ENCODE assay signal across 8 cellular contexts in genomic region chr17:40065041-40065770, GRCh38. TPM values are rescaled to one million over a fixed set of nuclear protein-coding genes. Genes with fewer than 3 reads are reported as not detected.
DNase-seq lines count a peak whose midpoint lies in the region; ATAC-seq and TF ChIP-seq lines count a peak whose summit lies in the region.

No MANE protein-coding gene starts in this region.

- 22% methylated on average over 8 of the region's 9 CpGs for WGBS in SK-N-SH (ENCODE audit: low lambda C conversion rate)
- WGBS in prostate gland: 14% methylated on average over 8 of the region's 9 CpGs

- POLR2A ChIA-PET in Caco-2 (lab: Charles Lee) (interaction anchor here (0.6 to 0.7 kb wide), 2 partner anchors 47 to 50 kb away, joined by 3 to 4 read pairs; no protein-coding TSS in a partner anchor), SK-N-SH (lab: Yijun Ruan, JAX) (interaction anchor here (0.8 to 2.4 kb wide), 2 partner anchors 8 to 10 kb away, joined by 3 to 8 read pairs; no protein-coding TSS in a partner anchor)

- H3K4me3 Mint-ChIP-seq in Caco-2 (ENCODE audit: unreplicated experiment): peak overlapping the region; percentile 15

- intact Hi-C loops in Caco-2 (cut with micrococcal nuclease; ENCODE audit: unreplicated experiment): no loop called here
- intact Hi-C loops in prostate gland (cut with DNase I): no loop called here

- H3K27ac ChIP-seq in SK-N-SH (ENCODE audit: low read depth in 2 of 2, low read length in 1 of 2) (peak overlapping the region; percentile 56 to 64; a peak in 3 of 4 replicates), prostate gland (peak overlapping the region; percentile 89 to 93)

- no peaks in the 10 kb centered on the region for H3K9me3 ChIP-seq in Caco-2
- H3K9me3 ChIP-seq in SK-N-SH: no peaks in the 10 kb centered on the region
- no peaks in the 10 kb centered on the region for H3K9me3 ChIP-seq in prostate gland

- peaks cover 9% of the 10 kb centered on the region for H3F3A ChIP-seq in SK-N-SH (replicated peaks; ENCODE audit: insufficient read depth)

- no peak for ATAC-seq in HG03439 (IDR thresholded peaks at IDR 0.05; ENCODE audit: unreplicated experiment)

- H3K27me3 Mint-ChIP-seq in Caco-2 (ENCODE audit: insufficient read depth, unreplicated experiment): no peaks in the 10 kb centered on the region

- H2AFZ ChIP-seq in SK-N-SH (ENCODE audit: low read depth): no peak overlapping the region

- no peak for TF ChIP-seq EP300 in SK-N-SH (IDR thresholded peaks at IDR 0.05; ENCODE audit: borderline replicate concordance in 1 of 2, low read depth in 1 of 2, low read length in 1 of 2)

- H4K20me1 ChIP-seq in SK-N-SH (ENCODE audit: insufficient read depth): no peaks in the 10 kb centered on the region

- H3K79me2 ChIP-seq in SK-N-SH (ENCODE audit: insufficient read depth): peaks cover 47% of the 10 kb centered on the region; the same call in 1 of the 2 replicates

- peaks cover 49% of the 10 kb centered on the region for H3K4me1 Mint-ChIP-seq in Caco-2 (ENCODE audit: low read depth, unreplicated experiment)

- H3K36me3 ChIP-seq in Caco-2 (ENCODE audit: control insufficient read depth, insufficient read depth, low read length) (no peaks in the 10 kb centered on the region), SK-N-SH (replicated peaks in 1 of 2; ENCODE audit: control insufficient read depth in 1 of 2, insufficient read depth in 2 of 2, low read length in 1 of 2) (no peaks in the 10 kb centered on the region), prostate gland (no peaks in the 10 kb centered on the region)

- peaks cover 49% of the 10 kb centered on the region for H3K4me1 ChIP-seq in Caco-2
- H3K4me1 ChIP-seq in SK-N-SH (ENCODE audit: control insufficient read depth in 1 of 2, insufficient read depth in 2 of 2, low read depth in 1 of 2, low read length in 1 of 2): peaks cover 36 to 55% of the 10 kb centered on the region in 2 experiments
- peaks cover 10% of the 10 kb centered on the region for H3K4me1 ChIP-seq in prostate gland (replicated peaks)

- no peak for TF ChIP-seq POLR2A in prostate gland (IDR thresholded peaks at IDR 0.05)

- H3K4me2 ChIP-seq in SK-N-SH: peak overlapping the region; percentile 95

- no peak for TF ChIP-seq RAD21 in SK-N-SH (IDR thresholded peaks at IDR 0.05; ENCODE audit: low read length)

- H3K36me3 Mint-ChIP-seq in Caco-2 (ENCODE audit: insufficient read depth, unreplicated experiment): peaks cover 8% of the 10 kb centered on the region

- no peak overlapping the region for H3K4me3 ChIP-seq in Caco-2 (ENCODE audit: low read depth, low read length)
- H3K4me3 ChIP-seq in SK-N-SH (ENCODE audit: low read depth in 2 of 2, low read length in 1 of 2): peak overlapping the region; percentile 24 to 94; a peak in 3 of 4 replicates
- H3K4me3 ChIP-seq in fibroblast of pulmonary artery (replicated peaks; ENCODE audit: low read depth, low read length): peak overlapping the region; percentile 91
- H3K4me3 ChIP-seq in prostate gland: peak overlapping the region in 1 of 2 donors; percentile 99

- H3K9me3 Mint-ChIP-seq in Caco-2 (ENCODE audit: unreplicated experiment): no peaks in the 10 kb centered on the region

- DNase-seq in Caco-2: no peak
- DNase-seq in SK-N-SH: peak; percentile 40
- peak; percentile 39 for DNase-seq in fibroblast of pulmonary artery (ENCODE audit: low read depth)
- DNase-seq in prostate gland (ENCODE audit: low spot score): no peak
- DNase-seq in occipital lobe (lab: John Stamatoyannopoulos, UW): no peak
- no peak for DNase-seq in NCI-H345 (lab: John Stamatoyannopoulos, UW)
- DNase-seq in NOMO-1 treated with dmso at 0.1 percent for 144 hours (lab: John Stamatoyannopoulos, UW; ENCODE audit: unreplicated experiment): no peak

- peak overlapping the region; percentile 40; the same call in 1 of the 2 replicates for H3K9ac ChIP-seq in SK-N-SH

- BruUV-seq in Caco-2 (replicated peaks; lab: Mats Ljungman, UMichigan): no TSS peak

- H3K27me3 ChIP-seq in Caco-2 (replicated peaks; ENCODE audit: control insufficient read depth, insufficient read depth, low read length) (no peaks in the 10 kb centered on the region), SK-N-SH (ENCODE audit: insufficient read depth) (no peaks in the 10 kb centered on the region), prostate gland (replicated peaks; ENCODE audit: insufficient read depth) (no peaks in the 10 kb centered on the region)

- no peaks in the 10 kb centered on the region for H3K9me2 ChIP-seq in SK-N-SH

- TF ChIP-seq CTCF in Caco-2 (IDR thresholded peaks at IDR 0.05; ENCODE audit: insufficient read depth in 1 of 2, low read depth in 1 of 2, low read length in 1 of 2, severe bottlenecking in 1 of 2, unreplicated experiment in 1 of 2): no peak
- TF ChIP-seq CTCF in SK-N-SH (IDR thresholded peaks at IDR 0.05): no peak
- TF ChIP-seq CTCF in fibroblast of pulmonary artery (IDR thresholded peaks at IDR 0.05; ENCODE audit: low read length, missing control alignments): no peak
- no peak for TF ChIP-seq CTCF in prostate gland (IDR thresholded peaks at IDR 0.05)

- CTCF ChIA-PET in Caco-2 (lab: Charles Lee) (interaction anchor here (0.9 to 5.6 kb wide), 5 partner anchors 8 to 103 kb away, joined by 3 to 66 read pairs (median 7); partner anchors contain the start of gene MED24), SK-N-SH (lab: Yijun Ruan, JAX) (interaction anchor here (0.6 to 12.8 kb wide), 11 partner anchors 9 to 252 kb away, joined by 3 to 160 read pairs (median 7); partner anchors contain the start of gene NR1D1)

- H3K27ac Mint-ChIP-seq in Caco-2 (ENCODE audit: unreplicated experiment): no peak overlapping the region

TF ChIP-seq in SK-N-SH, 30 proteins besides CTCF, POLR2A, EP300 and RAD21:
- peak; percentile 25; the same call in 1 of the 2 replicates for TF ChIP-seq NRF1 (IDR thresholded peaks at IDR 0.05; ENCODE audit: low read depth, low read length)
- TF ChIP-seq RXRA (IDR thresholded peaks at IDR 0.05; ENCODE audit: borderline replicate concordance, low read depth): peak; percentile 97
- TF ChIP-seq RCOR1 (IDR thresholded peaks at IDR 0.05; ENCODE audit: low read length): no peak
- TF ChIP-seq FOXM1 (IDR thresholded peaks at IDR 0.05; ENCODE audit: low read depth): no peak
- 0 out of 2 replicates have a peak, but pooled peaks have one; percentile 8 for TF ChIP-seq TCF12 (IDR thresholded peaks at IDR 0.05)
- no peak for TF ChIP-seq SIN3A (IDR thresholded peaks at IDR 0.05; ENCODE audit: borderline replicate concordance, low read depth, low read length)

RNA-seq across cellular contexts. Expression of gene THRA, which starts 2.4 kb away (rescaled TPM):
- 27.3 and 29.3 TPM in 2 replicates for total RNA-seq in Caco-2 (2022)
- 20.1 and 23.1 TPM in 2 replicates for polyA plus RNA-seq in SK-N-SH (2012; rRNA removed)
- 13.0 and 18.1 TPM in 2 replicates for polyA plus RNA-seq in SK-N-SH (2012; cell fraction: cytosol; rRNA removed)
- polyA plus RNA-seq in SK-N-SH (2012; cell fraction: nucleus; rRNA removed): 13.7 and 14.4 TPM in 2 replicates
- 10 to 100 TPM; 35.2 to 79.8 TPM for total RNA-seq in prostate gland
- 91.1 TPM for total RNA-seq in occipital lobe

RNA-seq across cellular contexts. Expression of gene MED24, which starts 11.0 kb away (rescaled TPM):
- total RNA-seq in Caco-2 (2022) (119 and 122 TPM in 2 replicates), prostate gland (100 to 1,000 TPM in 1 of 2 donors, 10 to 100 TPM in 1; 55.2 to 167 TPM), occipital lobe (72.5 TPM)
- 62.8 and 64.5 TPM in 2 replicates for polyA plus RNA-seq in SK-N-SH (2012; rRNA removed)
- polyA plus RNA-seq in SK-N-SH (2012; cell fraction: cytosol; rRNA removed): 32.9 and 39.9 TPM in 2 replicates
- polyA plus RNA-seq in SK-N-SH (2012; cell fraction: nucleus; rRNA removed): 178 and 231 TPM in 2 replicates

RNA-seq across cellular contexts. Expression of gene NR1D1, which starts 35.2 kb away (rescaled TPM):
- total RNA-seq in Caco-2 (2022) (8.9 and 11.3 TPM in 2 replicates), prostate gland (10 to 100 TPM; 10.7 to 35.2 TPM), occipital lobe (0.78 TPM)
- polyA plus RNA-seq in SK-N-SH (2012; rRNA removed): 2.1 and 6.5 TPM in 2 replicates
- 3.9 and 6.0 TPM in 2 replicates for polyA plus RNA-seq in SK-N-SH (2012; cell fraction: cytosol; rRNA removed)
- polyA plus RNA-seq in SK-N-SH (2012; cell fraction: nucleus; rRNA removed): 16.9 and 17.9 TPM in 2 replicates

RNA-seq across cellular contexts. Expression of gene CSF3, which starts 50.0 kb away (rescaled TPM):
- total RNA-seq in Caco-2 (2022): not detected in 2 replicates
- polyA plus RNA-seq in SK-N-SH (2012; rRNA removed): not detected in 2 replicates
- polyA plus RNA-seq in SK-N-SH (2012; cell fraction: cytosol; rRNA removed): 0.03 TPM in 1 of 2 replicates, not detected in the other
- not detected in 2 replicates for polyA plus RNA-seq in SK-N-SH (2012; cell fraction: nucleus; rRNA removed)
- 1 to 10 TPM in 1 of 2 donors, under 1 TPM in 1; 0.41 to 2.2 TPM for total RNA-seq in prostate gland
- 0.16 TPM for total RNA-seq in occipital lobe

RNA-seq across cellular contexts. Expression of gene MSL1, which starts 56.6 kb away (rescaled TPM):
- 82.6 and 86.9 TPM in 2 replicates for total RNA-seq in Caco-2 (2022)
- polyA plus RNA-seq in SK-N-SH (2012; rRNA removed): 30.2 and 39.8 TPM in 2 replicates
- polyA plus RNA-seq in SK-N-SH (2012; cell fraction: cytosol; rRNA removed): 32.5 and 37.5 TPM in 2 replicates
- polyA plus RNA-seq in SK-N-SH (2012; cell fraction: nucleus; rRNA removed): 55.2 and 97.3 TPM in 2 replicates
- total RNA-seq in prostate gland: 100 to 1,000 TPM in 1 of 2 donors, 10 to 100 TPM in 1; 77.0 to 112 TPM
- total RNA-seq in occipital lobe: 89.2 TPM

Comparison
In these comparisons a context has a peak if more than half of its experiments do, and no peak if none do; other contexts are left out.
1. DNase-seq: peak in SK-N-SH (single experiment) and fibroblast of pulmonary artery (single experiment); none in Caco-2 (0 of 2), prostate gland (single experiment), occipital lobe (single experiment), NCI-H345 (single experiment) and NOMO-1 treated with dmso at 0.1 percent for 144 hours (single experiment).